Comparison of ENCODE assay signal across 15 cellular contexts in the genomic region with DNA sequence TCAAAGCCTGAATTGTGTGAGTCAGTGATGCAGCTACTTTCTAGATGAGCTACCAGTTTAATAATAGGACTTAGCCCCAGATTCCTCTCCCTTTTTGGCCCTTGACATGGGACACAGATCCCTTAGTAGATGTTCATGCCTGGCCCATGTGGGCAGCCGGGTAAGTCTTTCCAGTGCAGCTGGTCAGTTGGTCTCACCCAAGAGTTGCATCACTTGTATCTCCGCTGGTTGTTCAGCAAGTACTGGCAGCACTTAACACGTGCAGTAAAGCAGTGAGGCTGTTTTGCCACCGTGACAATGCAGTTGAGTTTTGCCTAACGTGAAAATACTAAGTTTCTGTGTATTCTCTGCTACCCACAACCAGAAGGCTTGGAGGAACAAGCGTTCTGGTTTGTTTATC. TPM values are rescaled to one million over a fixed set of nuclear protein-coding genes. Genes with fewer than 3 reads are reported as not detected.
A peak's percentile ranks its signal among the peaks of the same experiment; 100 is the strongest.
DNase-seq lines count a peak whose midpoint lies in the region; ATAC-seq and TF ChIP-seq lines count a peak whose summit lies in the region.
"Had no signal": no experiment of that assay in that cellular context is flagged by ENCODE, and none has a peak within 500 bp of the region (broad histone marks: within the 10 kb centered on the region; RNA-seq: fewer than 3 reads in every experiment).

No MANE protein-coding gene starts in this region.

- DNase-seq in endothelial cell (ENCODE audit: low spot score) (no peak), GOT3 (lab: John Stamatoyannopoulos, UW) (no peak), HAP-1 (ENCODE audit: low spot score in 2 of 2) (no peak), superior temporal gyrus (ENCODE audit: extremely low spot score) (no peak), LoVo (ENCODE audit: low spot score) (no peak)
- DNase-seq: DMS53, endodermal cell, left cardiac atrium, NCI-H1694, SK-N-SH had no signal

- H3K27me3 Mint-ChIP-seq in endothelial cell (ENCODE audit: unreplicated experiment), result no peaks in the 10 kb centered on the region
- H3K27me3 Mint-ChIP-seq: IgD-negative memory B cell had no signal

- H3K4me1 Mint-ChIP-seq in endothelial cell (ENCODE audit: unreplicated experiment), result peaks cover 56% of the 10 kb centered on the region
- H3K4me1 Mint-ChIP-seq: neural crest cell had no signal

- H3K4me3 ChIP-seq in HAP-1, result no peak overlapping the region

- no peaks in the 10 kb centered on the region for H3K4me1 ChIP-seq in HAP-1

- H3K27me3 ChIP-seq in HAP-1 (ENCODE audit: low read depth), result no peaks in the 10 kb centered on the region

- H3K4me3 Mint-ChIP-seq in endothelial cell (ENCODE audit: unreplicated experiment), result no peak overlapping the region
- H3K4me3 Mint-ChIP-seq: endodermal cell, neural crest cell had no signal

- TF ChIP-seq POLR2A in GM18505 (IDR thresholded peaks at IDR 0.05; ENCODE audit: borderline replicate concordance, extremely low read depth, insufficient read depth, insufficient read length), result no peak

- TF ChIP-seq CTCF in endothelial cell (IDR thresholded peaks at IDR 0.05; ENCODE audit: unreplicated experiment), result no peak

- in situ Hi-C loops in HAP-1 (cut with MboI; ENCODE audit: low sequenced_read_pairs), result no loop called here

- H3K36me3 ChIP-seq in HAP-1 (replicated peaks), result peaks cover 11% of the 10 kb centered on the region

- no peaks in the 10 kb centered on the region; the same call in 1 of the 2 replicates for H3K9me3 ChIP-seq in HAP-1
- H3K9me3 ChIP-seq: SK-N-SH had no signal

- ATAC-seq in GM18505 (IDR thresholded peaks at IDR 0.05; ENCODE audit: unreplicated experiment) (peak; percentile 22), GM21447 (IDR thresholded peaks at IDR 0.05; ENCODE audit: unreplicated experiment) (peak; percentile 14), HG03045 (IDR thresholded peaks at IDR 0.05; ENCODE audit: unreplicated experiment) (peak; percentile 34)

- peak overlapping the region; percentile 62 for H3K27ac Mint-ChIP-seq in endothelial cell (ENCODE audit: unreplicated experiment)

- H3K9me3 Mint-ChIP-seq in endothelial cell (ENCODE audit: unreplicated experiment), result no peaks in the 10 kb centered on the region
- H3K9me3 Mint-ChIP-seq: IgD-negative memory B cell, neural crest cell had no signal

- H3K36me3 Mint-ChIP-seq in endothelial cell (ENCODE audit: low read depth, unreplicated experiment), result peaks cover 36% of the 10 kb centered on the region

RNA-seq across cellular contexts. Expression of gene ARHGEF7, which starts 50.1 kb away (rescaled TPM):
- 270 TPM for total RNA-seq in endothelial cell (ENCODE audit: unreplicated experiment)
